In the genomic region with DNA sequence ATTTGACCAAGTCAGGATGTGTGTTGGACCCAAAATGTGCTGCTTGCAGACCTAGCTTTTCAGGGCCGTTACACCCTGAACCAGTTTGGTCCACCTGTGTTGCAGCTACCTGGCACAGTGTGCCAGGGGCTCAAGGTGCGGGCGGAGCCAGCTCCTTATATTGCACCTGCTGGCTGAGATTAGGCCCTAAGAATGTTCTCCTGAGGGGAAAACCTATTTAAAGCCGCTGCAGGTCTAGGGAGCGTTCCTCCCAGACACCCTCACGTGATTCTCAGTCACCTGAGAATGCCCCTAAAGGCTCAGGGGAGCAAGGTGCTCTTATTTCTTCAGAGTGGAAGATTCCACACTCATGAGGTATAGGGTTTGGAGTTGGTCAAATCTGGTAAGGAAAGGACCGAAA, we compare ENCODE assay signal across 31 cellular contexts. TPM values are rescaled to one million over a fixed set of nuclear protein-coding genes. Genes with fewer than 3 reads are reported as not detected.
"Had no signal": no experiment of that assay in that cellular context is flagged by ENCODE, and none has a peak within 500 bp of the region (broad histone marks: within the 10 kb centered on the region; RNA-seq: fewer than 3 reads in every experiment).

No MANE protein-coding gene starts in this region.

- H3K9ac ChIP-seq: KMS-11, SK-N-SH had no signal

- H3K4me1 Mint-ChIP-seq: activated CD8-positive, alpha-beta memory T cell treated with anti-CD3 and anti-CD28 coated beads, Interleukin-2, amount 10 ng/mL, durations not matched to agents 7 days and 5 days; activated naive CD8-positive, alpha-beta T cell treated with anti-CD3 and anti-CD28 coated beads, Interleukin-2, amount 50 U/mL, for 24 hours had no signal

- H3K4me1 ChIP-seq: ascending aorta, Peyer's patch had no signal

- H3K27me3 Mint-ChIP-seq: activated T-cell treated with anti-CD3 and anti-CD28 coated beads, Interleukin-2, amount 50 U/mL, for 24 hours had no signal

- H3K36me3 Mint-ChIP-seq: activated CD8-positive, alpha-beta memory T cell treated with anti-CD3 and anti-CD28 coated beads, Interleukin-2, amount 10 ng/mL, durations not matched to agents 7 days and 5 days; activated naive CD4-positive, alpha-beta T cell treated with anti-CD3 and anti-CD28 coated beads, Interleukin-2, amount 50 U/mL, for 72 hours had no signal

- H3K4me3 ChIP-seq: ascending aorta, body of pancreas, Peyer's patch, SJCRH30 had no signal

- DNase-seq: activated CD4-positive, alpha-beta T cell treated with anti-CD3 and anti-CD28 coated beads for 48 hours; activated CD4-positive, alpha-beta T cell treated with anti-CD3 and anti-CD28 coated beads, Interleukin-2, amount 50 U/mL, for 4 hours; activated CD4-positive, CD25-positive, alpha-beta regulatory T cell treated with anti-CD3 and anti-CD28 coated beads, Interleukin-2, amount 50 U/mL, for 72 hours; activated CD8-positive, alpha-beta memory T cell treated with anti-CD3 and anti-CD28 coated beads, Interleukin-2, amount 10 ng/mL, durations not matched to agents 7 days and 5 days; activated effector memory CD4-positive, alpha-beta T cell treated with anti-CD3 and anti-CD28 coated beads, Interleukin-2, amount 50 U/mL, for 16 hours; activated naive CD4-positive, alpha-beta T cell treated with Interleukin-2 at 50 U/mL for 16 hours; activated naive CD8-positive, alpha-beta T cell treated with anti-CD3 and anti-CD28 coated beads, Interleukin-2, amount 50 U/mL, for 24 hours; activated T-cell treated with anti-CD3 and anti-CD28 coated beads, Interleukin-2, amount 50 U/mL, for 24 hours; amniotic stem cell; central memory CD4-positive, alpha-beta T cell; MV-4-11; NCI-H1092 treated with DMSO at 0.1 percent for 48 hours; NCI-H1417 treated with DMSO at 0.1 percent for 48 hours; NCI-H1694; NCI-H2029 treated with DMSO at 0.1 percent for 48 hours; NCI-H446; NCI-H524; Peyer's patch; Right ventricle myocardium superior; SJCRH30; SK-N-SH had no signal

- H3K27ac Mint-ChIP-seq: activated CD8-positive, alpha-beta memory T cell treated with anti-CD3 and anti-CD28 coated beads, Interleukin-2, amount 10 ng/mL, durations not matched to agents 7 days and 5 days; activated naive CD8-positive, alpha-beta T cell treated with anti-CD3 and anti-CD28 coated beads, Interleukin-2, amount 50 U/mL, for 24 hours; activated T-cell treated with anti-CD3 and anti-CD28 coated beads, Interleukin-2, amount 50 U/mL, for 24 hours; activated T-helper 1 cell treated with anti-CD3 and anti-CD28 coated beads, Interleukin-12 subunit alpha, Interleukin-12 subunit beta, Interleukin-2, Interleukin-4 antibody, amounts not matched to agents 30 ng/mL and 10 ng/mL and 1 ng/mL, durations not matched to agents 14 hours and 24 hours and 36 hours; WTC11 had no signal

- H3K4me3 Mint-ChIP-seq: activated CD8-positive, alpha-beta memory T cell treated with anti-CD3 and anti-CD28 coated beads, Interleukin-2, amount 10 ng/mL, durations not matched to agents 7 days and 5 days; activated naive CD8-positive, alpha-beta T cell treated with anti-CD3 and anti-CD28 coated beads, Interleukin-2, amount 50 U/mL, for 24 hours; activated T-cell treated with anti-CD3 and anti-CD28 coated beads, Interleukin-2, amount 50 U/mL, for 24 hours; activated T-helper 1 cell treated with anti-CD3 and anti-CD28 coated beads, Interleukin-12 subunit alpha, Interleukin-12 subunit beta, Interleukin-2, Interleukin-4 antibody, amounts not matched to agents 30 ng/mL and 10 ng/mL and 1 ng/mL, durations not matched to agents 14 hours and 24 hours and 36 hours; WTC11 had no signal

- H3K9me3 ChIP-seq: ascending aorta, body of pancreas, Peyer's patch, SJCRH30, SK-N-SH had no signal

- H3K27ac ChIP-seq: ascending aorta, body of pancreas, KMS-11, Peyer's patch, RWPE1, SJCRH30 had no signal

- H3K36me3 ChIP-seq: ascending aorta, Peyer's patch, SJCRH30 had no signal

- ATAC-seq: activated CD8-positive, alpha-beta memory T cell treated with anti-CD3 and anti-CD28 coated beads, Interleukin-2, amount 10 ng/mL, durations not matched to agents 7 days and 5 days; activated naive CD4-positive, alpha-beta T cell treated with anti-CD3 and anti-CD28 coated beads, Interleukin-2, amount 50 U/mL, for 72 hours; activated naive CD8-positive, alpha-beta T cell treated with anti-CD3 and anti-CD28 coated beads, Interleukin-2, amount 50 U/mL, for 24 hours; body of pancreas; WTC11 had no signal

- H3K9me3 Mint-ChIP-seq: activated naive CD4-positive, alpha-beta T cell treated with anti-CD3 and anti-CD28 coated beads, Interleukin-2, amount 50 U/mL, for 72 hours; activated naive CD8-positive, alpha-beta T cell treated with anti-CD3 and anti-CD28 coated beads, Interleukin-2, amount 50 U/mL, for 24 hours; activated T-cell treated with anti-CD3 and anti-CD28 coated beads, Interleukin-2, amount 50 U/mL, for 24 hours; activated T-helper 1 cell treated with anti-CD3 and anti-CD28 coated beads, Interleukin-12 subunit alpha, Interleukin-12 subunit beta, Interleukin-2, Interleukin-4 antibody, amounts not matched to agents 30 ng/mL and 10 ng/mL and 1 ng/mL, durations not matched to agents 14 hours and 24 hours and 36 hours had no signal

- H3K27me3 ChIP-seq: ascending aorta, body of pancreas, Peyer's patch had no signal

- H3K4me2 ChIP-seq: KMS-11, SK-N-SH had no signal

RNA-seq across cellular contexts. Expression of gene GSTM3, which starts 12.0 kb away (rescaled TPM):
- total RNA-seq: MCF 10A had no signal

RNA-seq across cellular contexts. Expression of gene GSTM5, which starts 16.8 kb away (rescaled TPM):
- total RNA-seq: activated CD8-positive, alpha-beta memory T cell treated with anti-CD3 and anti-CD28 coated beads, Interleukin-2, amount 10 ng/mL, durations not matched to agents 7 days and 5 days; bronchial epithelial cell; MCF 10A; T-helper 1 cell treated with Interleukin-12 subunit alpha and Interleukin-12 subunit beta and Interleukin-4 antibody, amounts not matched to agents 30 ng/mL and 1 ng/mL, for 36 hours had no signal
- polyA plus RNA-seq: SK-N-SH had no signal

RNA-seq across cellular contexts. Expression of gene EPS8L3, which starts 34.9 kb away (rescaled TPM):
- total RNA-seq: activated CD8-positive, alpha-beta memory T cell treated with anti-CD3 and anti-CD28 coated beads, Interleukin-2, amount 10 ng/mL, durations not matched to agents 7 days and 5 days; activated naive CD4-positive, alpha-beta T cell treated with anti-CD3 and anti-CD28 coated beads, Interleukin-2, amount 50 U/mL, for 72 hours; activated T-helper 1 cell treated with anti-CD3 and anti-CD28 coated beads, Interleukin-12 subunit alpha, Interleukin-12 subunit beta, Interleukin-2, Interleukin-4 antibody, amounts not matched to agents 30 ng/mL and 10 ng/mL and 1 ng/mL, durations not matched to agents 14 hours and 24 hours and 36 hours; ascending aorta; bronchial epithelial cell; MCF 10A; Right ventricle myocardium superior; SJCRH30; T-helper 1 cell treated with Interleukin-12 subunit alpha and Interleukin-12 subunit beta and Interleukin-4 antibody, amounts not matched to agents 30 ng/mL and 1 ng/mL, for 36 hours had no signal
- polyA plus RNA-seq: SK-N-SH had no signal

RNA-seq across cellular contexts. Expression of gene GSTM1, which starts 41.3 kb away (rescaled TPM):
- total RNA-seq: activated CD8-positive, alpha-beta memory T cell treated with anti-CD3 and anti-CD28 coated beads, Interleukin-2, amount 10 ng/mL, durations not matched to agents 7 days and 5 days; MCF 10A; Right ventricle myocardium superior; SJCRH30; WTC11 had no signal
- polyA plus RNA-seq: SK-N-SH had no signal
